ENCODE assay signal across 1 cellular context in genomic region chr2:39394427-39395002, GRCh38.
A peak's percentile ranks its signal among the peaks of the same experiment; 100 is the strongest.
TF ChIP-seq lines count a peak whose summit lies in the region.

No MANE protein-coding gene starts in this region.

TF ChIP-seq in HepG2, 621 proteins besides CTCF, POLR2A, EP300 and RAD21:
- TF ChIP-seq NAIF1 (CRISPR knock-in tag; IDR thresholded peaks at IDR 0.05; ENCODE audit: borderline replicate concordance) (no peak), SP2 (CRISPR knock-in tag; IDR thresholded peaks at IDR 0.05) (no peak), RBM22 (optimal IDR thresholded peaks at IDR 0.05; ENCODE audit: low read length) (peak; percentile 48), KDM6A (CRISPR knock-in tag; IDR thresholded peaks at IDR 0.05; ENCODE audit: low read depth) (no peak), HMGA1 (CRISPR knock-in tag; conservative IDR thresholded peaks at IDR 0.05) (no peak), ZNF678 (CRISPR knock-in tag; IDR thresholded peaks at IDR 0.05) (no peak)
TF ChIP-seq in HepG2: peak in this region for 1.
